Comparison of ENCODE assay signal across 1 cellular context in genomic region chr2:174841931-174842330, GRCh38.
TF ChIP-seq lines count a peak whose summit lies in the region.

No MANE protein-coding gene starts in this region.

TF ChIP-seq in GM23338, 12 proteins besides CTCF, POLR2A, EP300 and RAD21 (continued from another document):
- TF ChIP-seq, protein P1, sequence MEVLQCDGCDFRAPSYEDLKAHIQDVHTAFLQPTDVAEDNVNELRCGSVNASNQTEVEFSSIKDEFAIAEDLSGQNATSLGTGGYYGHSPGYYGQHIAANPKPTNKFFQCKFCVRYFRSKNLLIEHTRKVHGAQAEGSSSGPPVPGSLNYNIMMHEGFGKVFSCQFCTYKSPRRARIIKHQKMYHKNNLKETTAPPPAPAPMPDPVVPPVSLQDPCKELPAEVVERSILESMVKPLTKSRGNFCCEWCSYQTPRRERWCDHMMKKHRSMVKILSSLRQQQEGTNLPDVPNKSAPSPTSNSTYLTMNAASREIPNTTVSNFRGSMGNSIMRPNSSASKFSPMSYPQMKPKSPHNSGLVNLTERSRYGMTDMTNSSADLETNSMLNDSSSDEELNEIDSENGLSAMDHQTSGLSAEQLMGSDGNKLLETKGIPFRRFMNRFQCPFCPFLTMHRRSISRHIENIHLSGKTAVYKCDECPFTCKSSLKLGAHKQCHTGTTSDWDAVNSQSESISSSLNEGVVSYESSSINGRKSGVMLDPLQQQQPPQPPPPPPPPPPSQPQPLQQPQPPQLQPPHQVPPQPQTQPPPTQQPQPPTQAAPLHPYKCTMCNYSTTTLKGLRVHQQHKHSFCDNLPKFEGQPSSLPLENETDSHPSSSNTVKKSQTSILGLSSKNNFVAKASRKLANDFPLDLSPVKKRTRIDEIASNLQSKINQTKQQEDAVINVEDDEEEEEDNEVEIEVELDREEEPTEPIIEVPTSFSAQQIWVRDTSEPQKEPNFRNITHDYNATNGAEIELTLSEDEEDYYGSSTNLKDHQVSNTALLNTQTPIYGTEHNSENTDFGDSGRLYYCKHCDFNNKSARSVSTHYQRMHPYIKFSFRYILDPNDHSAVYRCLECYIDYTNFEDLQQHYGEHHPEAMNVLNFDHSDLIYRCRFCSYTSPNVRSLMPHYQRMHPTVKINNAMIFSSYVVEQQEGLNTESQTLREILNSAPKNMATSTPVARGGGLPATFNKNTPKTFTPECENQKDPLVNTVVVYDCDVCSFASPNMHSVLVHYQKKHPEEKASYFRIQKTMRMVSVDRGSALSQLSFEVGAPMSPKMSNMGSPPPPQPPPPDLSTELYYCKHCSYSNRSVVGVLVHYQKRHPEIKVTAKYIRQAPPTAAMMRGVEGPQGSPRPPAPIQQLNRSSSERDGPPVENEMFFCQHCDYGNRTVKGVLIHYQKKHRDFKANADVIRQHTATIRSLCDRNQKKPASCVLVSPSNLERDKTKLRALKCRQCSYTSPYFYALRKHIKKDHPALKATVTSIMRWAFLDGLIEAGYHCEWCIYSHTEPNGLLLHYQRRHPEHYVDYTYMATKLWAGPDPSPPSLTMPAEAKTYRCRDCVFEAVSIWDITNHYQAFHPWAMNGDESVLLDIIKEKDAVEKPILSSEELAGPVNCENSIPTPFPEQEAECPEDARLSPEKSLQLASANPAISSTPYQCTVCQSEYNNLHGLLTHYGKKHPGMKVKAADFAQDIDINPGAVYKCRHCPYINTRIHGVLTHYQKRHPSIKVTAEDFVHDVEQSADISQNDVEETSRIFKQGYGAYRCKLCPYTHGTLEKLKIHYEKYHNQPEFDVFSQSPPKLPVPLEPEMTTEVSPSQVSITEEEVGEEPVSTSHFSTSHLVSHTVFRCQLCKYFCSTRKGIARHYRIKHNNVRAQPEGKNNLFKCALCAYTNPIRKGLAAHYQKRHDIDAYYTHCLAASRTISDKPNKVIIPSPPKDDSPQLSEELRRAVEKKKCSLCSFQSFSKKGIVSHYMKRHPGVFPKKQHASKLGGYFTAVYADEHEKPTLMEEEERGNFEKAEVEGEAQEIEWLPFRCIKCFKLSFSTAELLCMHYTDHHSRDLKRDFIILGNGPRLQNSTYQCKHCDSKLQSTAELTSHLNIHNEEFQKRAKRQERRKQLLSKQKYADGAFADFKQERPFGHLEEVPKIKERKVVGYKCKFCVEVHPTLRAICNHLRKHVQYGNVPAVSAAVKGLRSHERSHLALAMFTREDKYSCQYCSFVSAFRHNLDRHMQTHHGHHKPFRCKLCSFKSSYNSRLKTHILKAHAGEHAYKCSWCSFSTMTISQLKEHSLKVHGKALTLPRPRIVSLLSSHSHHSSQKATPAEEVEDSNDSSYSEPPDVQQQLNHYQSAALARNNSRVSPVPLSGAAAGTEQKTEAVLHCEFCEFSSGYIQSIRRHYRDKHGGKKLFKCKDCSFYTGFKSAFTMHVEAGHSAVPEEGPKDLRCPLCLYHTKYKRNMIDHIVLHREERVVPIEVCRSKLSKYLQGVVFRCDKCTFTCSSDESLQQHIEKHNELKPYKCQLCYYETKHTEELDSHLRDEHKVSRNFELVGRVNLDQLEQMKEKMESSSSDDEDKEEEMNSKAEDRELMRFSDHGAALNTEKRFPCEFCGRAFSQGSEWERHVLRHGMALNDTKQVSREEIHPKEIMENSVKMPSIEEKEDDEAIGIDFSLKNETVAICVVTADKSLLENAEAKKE (CRISPR knock-in tag; IDR thresholded peaks at IDR 0.05), result no peak
- TF ChIP-seq POLR2AphosphoS5 (IDR thresholded peaks at IDR 0.05; ENCODE audit: low read depth), result no peak
- no peak for TF ChIP-seq EZH2 (IDR thresholded peaks at IDR 0.05; ENCODE audit: low read depth, unreplicated experiment)
- TF ChIP-seq ZNF331 (CRISPR knock-in tag; IDR thresholded peaks at IDR 0.05; ENCODE audit: low read depth), result no peak
- TF ChIP-seq ZNF114 (CRISPR knock-in tag; IDR thresholded peaks at IDR 0.05), result no peak
- no peak for TF ChIP-seq STAT1 (IDR thresholded peaks at IDR 0.05; ENCODE audit: unreplicated experiment)
TF ChIP-seq in GM23338: peak in this region for 0.
